ENCODE assay signal across 1 cellular context in the genomic region with DNA sequence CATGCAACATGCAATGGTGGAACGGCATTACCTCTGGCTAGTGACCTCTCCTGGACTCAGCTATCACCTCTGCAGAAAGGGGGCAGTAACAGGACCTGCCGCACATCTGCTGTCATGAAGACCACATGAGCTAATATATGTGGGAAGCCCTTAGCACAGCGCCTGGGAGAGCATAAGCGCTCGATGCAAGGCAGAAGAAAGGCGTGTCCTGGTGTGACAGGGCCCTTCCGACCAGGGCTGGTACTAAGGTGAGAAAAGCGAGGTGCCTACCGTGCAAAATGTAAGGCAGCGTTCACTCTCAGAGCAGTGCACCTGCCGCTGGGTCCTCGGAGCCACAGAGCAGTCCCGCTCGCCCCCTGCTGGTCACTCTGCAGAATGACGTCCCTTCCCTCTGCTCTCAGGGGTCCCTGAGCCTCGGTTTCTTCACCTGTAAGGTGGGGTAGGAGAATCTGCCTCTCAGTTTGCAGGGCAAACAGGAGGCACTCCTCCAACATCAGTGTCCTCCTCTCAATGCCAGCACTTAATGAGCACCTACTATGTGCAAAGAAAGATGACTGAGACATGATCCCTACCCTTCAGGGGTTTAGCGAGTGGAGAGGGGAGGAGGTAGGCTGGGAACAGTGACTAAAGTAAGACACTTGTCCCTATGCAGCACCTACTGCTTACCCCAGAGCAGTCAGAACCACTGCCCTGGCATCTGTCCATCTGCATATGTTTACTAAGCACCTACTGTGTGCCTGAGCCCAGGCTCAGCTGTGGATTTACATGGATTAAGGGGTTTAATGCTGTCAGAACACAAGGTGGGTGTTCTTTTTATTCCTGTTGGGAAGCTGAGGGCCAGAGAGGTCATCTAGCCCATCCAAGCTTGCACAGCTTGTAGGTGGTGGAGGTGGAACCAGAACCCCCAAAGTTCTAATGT.
TF ChIP-seq lines count a peak whose summit lies in the region.

No MANE protein-coding gene starts in this region.

TF ChIP-seq in HepG2, 621 proteins besides CTCF, POLR2A, EP300 and RAD21 (continued from another document and continues in another):
- TF ChIP-seq, protein P1, sequence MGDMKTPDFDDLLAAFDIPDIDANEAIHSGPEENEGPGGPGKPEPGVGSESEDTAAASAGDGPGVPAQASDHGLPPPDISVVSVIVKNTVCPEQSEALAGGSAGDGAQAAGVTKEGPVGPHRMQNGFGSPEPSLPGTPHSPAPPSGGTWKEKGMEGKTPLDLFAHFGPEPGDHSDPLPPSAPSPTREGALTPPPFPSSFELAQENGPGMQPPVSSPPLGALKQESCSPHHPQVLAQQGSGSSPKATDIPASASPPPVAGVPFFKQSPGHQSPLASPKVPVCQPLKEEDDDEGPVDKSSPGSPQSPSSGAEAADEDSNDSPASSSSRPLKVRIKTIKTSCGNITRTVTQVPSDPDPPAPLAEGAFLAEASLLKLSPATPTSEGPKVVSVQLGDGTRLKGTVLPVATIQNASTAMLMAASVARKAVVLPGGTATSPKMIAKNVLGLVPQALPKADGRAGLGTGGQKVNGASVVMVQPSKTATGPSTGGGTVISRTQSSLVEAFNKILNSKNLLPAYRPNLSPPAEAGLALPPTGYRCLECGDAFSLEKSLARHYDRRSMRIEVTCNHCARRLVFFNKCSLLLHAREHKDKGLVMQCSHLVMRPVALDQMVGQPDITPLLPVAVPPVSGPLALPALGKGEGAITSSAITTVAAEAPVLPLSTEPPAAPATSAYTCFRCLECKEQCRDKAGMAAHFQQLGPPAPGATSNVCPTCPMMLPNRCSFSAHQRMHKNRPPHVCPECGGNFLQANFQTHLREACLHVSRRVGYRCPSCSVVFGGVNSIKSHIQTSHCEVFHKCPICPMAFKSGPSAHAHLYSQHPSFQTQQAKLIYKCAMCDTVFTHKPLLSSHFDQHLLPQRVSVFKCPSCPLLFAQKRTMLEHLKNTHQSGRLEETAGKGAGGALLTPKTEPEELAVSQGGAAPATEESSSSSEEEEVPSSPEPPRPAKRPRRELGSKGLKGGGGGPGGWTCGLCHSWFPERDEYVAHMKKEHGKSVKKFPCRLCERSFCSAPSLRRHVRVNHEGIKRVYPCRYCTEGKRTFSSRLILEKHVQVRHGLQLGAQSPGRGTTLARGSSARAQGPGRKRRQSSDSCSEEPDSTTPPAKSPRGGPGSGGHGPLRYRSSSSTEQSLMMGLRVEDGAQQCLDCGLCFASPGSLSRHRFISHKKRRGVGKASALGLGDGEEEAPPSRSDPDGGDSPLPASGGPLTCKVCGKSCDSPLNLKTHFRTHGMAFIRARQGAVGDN (CRISPR knock-in tag; IDR thresholded peaks at IDR 0.05), result peak; percentile 89
- peak; percentile 72 for TF ChIP-seq ZNF883 (CRISPR knock-in tag; IDR thresholded peaks at IDR 0.05; ENCODE audit: not compliant biosample characterization)
- TF ChIP-seq, protein P2, sequence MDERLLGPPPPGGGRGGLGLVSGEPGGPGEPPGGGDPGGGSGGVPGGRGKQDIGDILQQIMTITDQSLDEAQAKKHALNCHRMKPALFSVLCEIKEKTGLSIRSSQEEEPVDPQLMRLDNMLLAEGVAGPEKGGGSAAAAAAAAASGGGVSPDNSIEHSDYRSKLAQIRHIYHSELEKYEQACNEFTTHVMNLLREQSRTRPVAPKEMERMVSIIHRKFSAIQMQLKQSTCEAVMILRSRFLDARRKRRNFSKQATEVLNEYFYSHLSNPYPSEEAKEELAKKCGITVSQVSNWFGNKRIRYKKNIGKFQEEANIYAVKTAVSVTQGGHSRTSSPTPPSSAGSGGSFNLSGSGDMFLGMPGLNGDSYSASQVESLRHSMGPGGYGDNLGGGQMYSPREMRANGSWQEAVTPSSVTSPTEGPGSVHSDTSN (CRISPR knock-in tag; IDR thresholded peaks at IDR 0.05), result 0 out of 2 replicates have a peak, but pooled peaks have one; percentile 34
- TF ChIP-seq ZNF235 (CRISPR knock-in tag; IDR thresholded peaks at IDR 0.05; ENCODE audit: borderline replicate concordance), result 0 out of 2 replicates have a peak, but pooled peaks have one; percentile 66
- TF ChIP-seq ZNF451 (CRISPR knock-in tag; IDR thresholded peaks at IDR 0.05), result peak; percentile 62; the same call in 1 of the 2 replicates
- peak; percentile 92 for TF ChIP-seq ZMYM3 (CRISPR knock-in tag; IDR thresholded peaks at IDR 0.05)
- TF ChIP-seq, protein P3, sequence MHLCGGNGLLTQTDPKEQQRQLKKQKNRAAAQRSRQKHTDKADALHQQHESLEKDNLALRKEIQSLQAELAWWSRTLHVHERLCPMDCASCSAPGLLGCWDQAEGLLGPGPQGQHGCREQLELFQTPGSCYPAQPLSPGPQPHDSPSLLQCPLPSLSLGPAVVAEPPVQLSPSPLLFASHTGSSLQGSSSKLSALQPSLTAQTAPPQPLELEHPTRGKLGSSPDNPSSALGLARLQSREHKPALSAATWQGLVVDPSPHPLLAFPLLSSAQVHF (CRISPR knock-in tag; IDR thresholded peaks at IDR 0.05), result no peak
- no peak for TF ChIP-seq STAT5B (CRISPR knock-in tag; IDR thresholded peaks at IDR 0.05)
- TF ChIP-seq, protein P4, sequence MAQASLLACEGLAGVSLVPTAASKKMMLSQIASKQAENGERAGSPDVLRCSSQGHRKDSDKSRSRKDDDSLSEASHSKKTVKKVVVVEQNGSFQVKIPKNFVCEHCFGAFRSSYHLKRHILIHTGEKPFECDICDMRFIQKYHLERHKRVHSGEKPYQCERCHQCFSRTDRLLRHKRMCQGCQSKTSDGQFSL (CRISPR knock-in tag; IDR thresholded peaks at IDR 0.05), result 0 out of 2 replicates have a peak, but pooled peaks have one; percentile 22
- peak; percentile 75; the same call in 1 of the 2 replicates for TF ChIP-seq ZNF224 (CRISPR knock-in tag; IDR thresholded peaks at IDR 0.05)
- TF ChIP-seq SNAPC2 (CRISPR knock-in tag; IDR thresholded peaks at IDR 0.05), result peak; percentile 51; the same call in 1 of the 2 replicates
- TF ChIP-seq ZSCAN21 (CRISPR knock-in tag; IDR thresholded peaks at IDR 0.05; ENCODE audit: borderline replicate concordance), result peak; percentile 64; the same call in 1 of the 2 replicates
- peak; percentile 84; the same call in 1 of the 2 replicates for TF ChIP-seq ZNF768 (CRISPR knock-in tag; IDR thresholded peaks at IDR 0.05)
- TF ChIP-seq ZSCAN25 (CRISPR knock-in tag; IDR thresholded peaks at IDR 0.05), result peak; percentile 14; the same call in 1 of the 2 replicates
- TF ChIP-seq, protein P5, sequence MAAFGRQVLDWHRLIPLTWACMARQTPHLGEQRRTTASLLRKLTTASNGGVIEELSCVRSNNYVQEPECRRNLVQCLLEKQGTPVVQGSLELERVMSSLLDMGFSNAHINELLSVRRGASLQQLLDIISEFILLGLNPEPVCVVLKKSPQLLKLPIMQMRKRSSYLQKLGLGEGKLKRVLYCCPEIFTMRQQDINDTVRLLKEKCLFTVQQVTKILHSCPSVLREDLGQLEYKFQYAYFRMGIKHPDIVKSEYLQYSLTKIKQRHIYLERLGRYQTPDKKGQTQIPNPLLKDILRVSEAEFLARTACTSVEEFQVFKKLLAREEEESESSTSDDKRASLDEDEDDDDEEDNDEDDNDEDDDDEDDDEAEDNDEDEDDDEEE (CRISPR knock-in tag; IDR thresholded peaks at IDR 0.05), result peak; percentile 84; the same call in 1 of the 2 replicates
- TF ChIP-seq, protein P6, sequence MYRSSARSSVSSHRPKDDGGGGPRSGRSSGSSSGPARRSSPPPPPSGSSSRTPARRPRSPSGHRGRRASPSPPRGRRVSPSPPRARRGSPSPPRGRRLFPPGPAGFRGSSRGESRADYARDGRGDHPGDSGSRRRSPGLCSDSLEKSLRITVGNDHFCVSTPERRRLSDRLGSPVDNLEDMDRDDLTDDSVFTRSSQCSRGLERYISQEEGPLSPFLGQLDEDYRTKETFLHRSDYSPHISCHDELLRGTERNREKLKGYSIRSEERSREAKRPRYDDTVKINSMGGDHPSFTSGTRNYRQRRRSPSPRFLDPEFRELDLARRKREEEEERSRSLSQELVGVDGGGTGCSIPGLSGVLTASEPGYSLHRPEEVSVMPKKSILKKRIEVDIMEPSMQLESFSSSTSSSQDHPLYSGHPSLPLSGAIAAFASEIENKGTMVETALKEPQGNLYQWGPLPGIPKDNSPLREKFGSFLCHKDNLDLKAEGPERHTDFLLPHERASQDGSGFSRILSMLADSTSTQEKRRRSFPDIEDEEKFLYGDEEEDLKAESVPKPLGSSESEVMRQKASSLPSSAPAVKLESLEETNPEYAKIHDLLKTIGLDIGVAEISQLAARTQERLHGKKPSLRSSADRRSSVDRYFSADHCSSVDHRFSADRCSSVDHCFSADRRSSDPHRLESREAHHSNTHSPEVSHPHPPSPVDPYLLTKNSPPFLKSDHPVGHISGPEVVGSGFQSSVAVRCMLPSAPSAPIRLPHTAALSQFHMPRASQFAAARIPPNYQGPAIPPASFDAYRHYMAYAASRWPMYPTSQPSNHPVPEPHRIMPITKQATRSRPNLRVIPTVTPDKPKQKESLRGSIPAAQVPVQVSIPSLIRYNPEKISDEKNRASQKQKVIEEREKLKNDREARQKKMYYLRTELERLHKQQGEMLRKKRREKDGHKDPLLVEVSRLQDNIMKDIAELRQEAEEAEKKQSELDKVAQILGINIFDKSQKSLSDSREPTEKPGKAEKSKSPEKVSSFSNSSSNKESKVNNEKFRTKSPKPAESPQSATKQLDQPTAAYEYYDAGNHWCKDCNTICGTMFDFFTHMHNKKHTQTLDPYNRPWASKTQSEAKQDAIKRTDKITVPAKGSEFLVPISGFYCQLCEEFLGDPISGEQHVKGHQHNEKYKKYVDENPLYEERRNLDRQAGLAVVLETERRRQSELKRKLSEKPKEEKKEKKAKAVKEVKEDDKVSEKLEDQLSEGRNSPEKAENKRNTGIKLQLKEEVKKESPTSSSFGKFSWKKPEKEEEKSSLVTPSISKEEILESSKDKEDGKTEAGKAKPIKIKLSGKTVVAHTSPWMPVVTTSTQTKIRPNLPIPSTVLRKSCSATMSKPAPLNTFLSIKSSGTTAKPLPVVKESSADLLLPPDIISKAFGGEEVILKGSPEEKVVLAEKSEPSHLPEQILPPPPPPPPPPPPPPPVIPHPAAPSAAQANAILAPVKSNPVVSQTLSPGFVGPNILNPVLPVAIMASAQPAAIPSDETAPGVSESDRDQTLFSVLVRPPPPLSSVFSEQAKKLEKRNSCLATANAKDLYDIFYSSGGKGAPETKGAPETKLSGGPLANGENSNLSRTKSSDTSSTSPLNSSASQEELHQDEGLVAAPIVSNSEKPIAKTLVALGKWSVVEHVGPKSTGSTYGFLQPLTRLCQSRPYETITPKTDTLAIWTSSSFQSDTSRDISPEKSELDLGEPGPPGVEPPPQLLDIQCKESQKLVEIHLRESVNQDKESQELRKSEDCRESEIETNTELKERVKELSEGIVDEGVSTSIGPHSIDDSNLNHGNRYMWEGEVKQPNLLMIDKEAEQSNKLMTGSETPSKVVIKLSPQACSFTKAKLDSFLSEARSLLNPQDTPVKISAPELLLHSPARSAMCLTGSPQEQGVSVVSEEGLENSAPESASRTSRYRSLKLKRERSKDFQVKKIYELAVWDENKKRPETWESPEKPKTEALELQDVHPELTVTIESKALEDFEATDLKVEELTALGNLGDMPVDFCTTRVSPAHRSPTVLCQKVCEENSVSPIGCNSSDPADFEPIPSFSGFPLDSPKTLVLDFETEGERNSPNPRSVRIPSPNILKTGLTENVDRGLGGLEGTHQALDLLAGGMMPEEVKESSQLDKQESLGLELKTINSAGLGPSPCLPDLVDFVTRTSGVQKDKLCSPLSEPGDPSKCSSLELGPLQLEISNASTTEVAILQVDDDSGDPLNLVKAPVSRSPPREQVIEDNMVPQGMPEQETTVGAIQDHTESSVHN (CRISPR knock-in tag; IDR thresholded peaks at IDR 0.05), result peak; percentile 49; the same call in 1 of the 2 replicates
- TF ChIP-seq ISL2 (CRISPR knock-in tag; IDR thresholded peaks at IDR 0.05), result peak; percentile 58; the same call in 1 of the 2 replicates
- no peak for TF ChIP-seq EZH2 (conservative IDR thresholded peaks at IDR 0.05; ENCODE audit: low read depth, low read length)
- TF ChIP-seq NCOA2 (CRISPR knock-in tag; IDR thresholded peaks at IDR 0.05), result peak; percentile 35; the same call in 1 of the 2 replicates
- TF ChIP-seq, protein P7, sequence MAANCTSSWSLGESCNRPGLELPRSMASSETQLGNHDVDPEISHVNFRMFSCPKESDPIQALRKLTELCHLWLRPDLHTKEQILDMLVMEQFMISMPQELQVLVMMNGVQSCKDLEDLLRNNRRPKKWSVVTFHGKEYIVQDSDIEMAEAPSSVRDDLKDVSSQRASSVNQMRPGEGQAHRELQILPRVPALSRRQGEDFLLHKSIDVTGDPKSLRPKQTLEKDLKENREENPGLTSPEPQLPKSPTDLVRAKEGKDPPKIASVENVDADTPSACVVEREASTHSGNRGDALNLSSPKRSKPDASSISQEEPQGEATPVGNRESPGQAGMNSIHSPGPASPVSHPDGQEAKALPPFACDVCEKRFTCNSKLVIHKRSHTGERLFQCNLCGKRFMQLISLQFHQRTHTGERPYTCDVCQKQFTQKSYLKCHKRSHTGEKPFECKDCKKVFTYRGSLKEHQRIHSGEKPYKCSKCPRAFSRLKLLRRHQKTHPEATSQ (CRISPR knock-in tag; IDR thresholded peaks at IDR 0.05; ENCODE audit: borderline replicate concordance), result no peak; the same call in 1 of the 2 replicates
- no peak for TF ChIP-seq FLYWCH1 (CRISPR knock-in tag; IDR thresholded peaks at IDR 0.05)
- 0 out of 2 replicates have a peak, but pooled peaks have one; percentile 26 for TF ChIP-seq ZNF12 (CRISPR knock-in tag; IDR thresholded peaks at IDR 0.05)
- no peak for TF ChIP-seq SMARCC2 (IDR thresholded peaks at IDR 0.05)
- TF ChIP-seq XRCC5 (optimal IDR thresholded peaks at IDR 0.05; ENCODE audit: low read length), result peak; percentile 98
- no peak for TF ChIP-seq ATM (IDR thresholded peaks at IDR 0.05; ENCODE audit: borderline replicate concordance)
- TF ChIP-seq, protein P8, sequence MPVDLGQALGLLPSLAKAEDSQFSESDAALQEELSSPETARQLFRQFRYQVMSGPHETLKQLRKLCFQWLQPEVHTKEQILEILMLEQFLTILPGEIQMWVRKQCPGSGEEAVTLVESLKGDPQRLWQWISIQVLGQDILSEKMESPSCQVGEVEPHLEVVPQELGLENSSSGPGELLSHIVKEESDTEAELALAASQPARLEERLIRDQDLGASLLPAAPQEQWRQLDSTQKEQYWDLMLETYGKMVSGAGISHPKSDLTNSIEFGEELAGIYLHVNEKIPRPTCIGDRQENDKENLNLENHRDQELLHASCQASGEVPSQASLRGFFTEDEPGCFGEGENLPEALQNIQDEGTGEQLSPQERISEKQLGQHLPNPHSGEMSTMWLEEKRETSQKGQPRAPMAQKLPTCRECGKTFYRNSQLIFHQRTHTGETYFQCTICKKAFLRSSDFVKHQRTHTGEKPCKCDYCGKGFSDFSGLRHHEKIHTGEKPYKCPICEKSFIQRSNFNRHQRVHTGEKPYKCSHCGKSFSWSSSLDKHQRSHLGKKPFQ (CRISPR knock-in tag; IDR thresholded peaks at IDR 0.05; ENCODE audit: insufficient replicate concordance), result peak; percentile 51
- TF ChIP-seq SIN3B (IDR thresholded peaks at IDR 0.05; ENCODE audit: low read length), result no peak
- TF ChIP-seq ZNF850 (CRISPR knock-in tag; conservative IDR thresholded peaks at IDR 0.05), result no peak
- no peak for TF ChIP-seq ZNF549 (CRISPR knock-in tag; IDR thresholded peaks at IDR 0.05)
- peak; percentile 92 for TF ChIP-seq MXD4 (CRISPR knock-in tag; IDR thresholded peaks at IDR 0.05)
- TF ChIP-seq ZNF546 (CRISPR knock-in tag; conservative IDR thresholded peaks at IDR 0.05), result 0 out of 2 replicates have a peak, but pooled peaks have one; percentile 37
- 0 out of 4 replicates have a peak, but pooled peaks of 1 of the 2 experiments have one; percentile 32 for TF ChIP-seq NR2F1 (CRISPR knock-in tag; IDR thresholded peaks at IDR 0.05)
